Comparison of ENCODE assay signal across 37 cellular contexts in genomic region chr2:130318906-130319305, GRCh38.
"Had no signal": no experiment of that assay in that cellular context is flagged by ENCODE, and none has a peak within 500 bp of the region (broad histone marks: within the 10 kb centered on the region; RNA-seq: fewer than 3 reads in every experiment).

No MANE protein-coding gene starts in this region.

- H3K4me3 Mint-ChIP-seq: activated B cell treated with CpG ODN at 0.5 μM for 24 hours; activated CD4-positive, alpha-beta memory T cell treated with anti-CD3 and anti-CD28 coated beads for 36 hours; activated CD4-positive, alpha-beta T cell treated with anti-CD3 and anti-CD28 coated beads, Interleukin-2, amount 10 ng/mL, durations not matched to agents 7 days and 5 days; activated CD8-positive, alpha-beta T cell treated with anti-CD3 and anti-CD28 coated beads for 36 hours; activated naive CD4-positive, alpha-beta T cell treated with anti-CD3 and anti-CD28 coated beads for 36 hours; activated naive CD8-positive, alpha-beta T cell treated with anti-CD3 and anti-CD28 coated beads for 36 hours; activated T-cell treated with anti-CD3 and anti-CD28 coated beads, Interleukin-2, amount 50 U/mL, for 4 hours; activated T-cell treated with anti-CD3 and anti-CD28 coated beads, Interleukin-2, amount 50 U/mL, for 72 hours; activated T-helper 1 cell treated with anti-CD3 and anti-CD28 coated beads, Interleukin-12 subunit alpha, Interleukin-12 subunit beta, Interleukin-2, Interleukin-4 antibody, amounts not matched to agents 30 ng/mL and 10 ng/mL and 1 ng/mL, durations not matched to agents 14 hours and 24 hours and 36 hours; activated T-helper 17 cell treated with anti-CD3 and anti-CD28 coated beads, Interleukin-2, amount 50 U/mL, for 72 hours; central memory CD8-positive, alpha-beta T cell; T-helper 1 cell treated with Interleukin-12 subunit alpha and Interleukin-12 subunit beta and Interleukin-4 antibody, amounts not matched to agents 30 μg/mL and 1 μg/mL, for 36 hours; T-helper 2 cell treated with Interferon-gamma antibody and Interleukin-4, amounts not matched to agents 5 μg/mL and 100 μg/mL, for 36 hours had no signal

- H3K4me1 ChIP-seq: adrenal gland, body of pancreas, breast epithelium had no signal

- H3K27ac ChIP-seq: adrenal gland, body of pancreas, brain microvascular endothelial cell, breast epithelium, VCaP had no signal

- H3K27ac Mint-ChIP-seq: activated B cell treated with CpG ODN at 0.5 μM for 24 hours; activated CD4-positive, alpha-beta memory T cell treated with anti-CD3 and anti-CD28 coated beads for 36 hours; activated CD4-positive, alpha-beta T cell treated with anti-CD3 and anti-CD28 coated beads, Interleukin-2, amount 10 ng/mL, durations not matched to agents 7 days and 5 days; activated CD8-positive, alpha-beta T cell treated with anti-CD3 and anti-CD28 coated beads for 36 hours; activated naive CD4-positive, alpha-beta T cell treated with anti-CD3 and anti-CD28 coated beads for 36 hours; activated naive CD8-positive, alpha-beta T cell treated with anti-CD3 and anti-CD28 coated beads for 36 hours; activated T-cell treated with anti-CD3 and anti-CD28 coated beads, Interleukin-2, amount 50 U/mL, for 72 hours; activated T-helper 1 cell treated with anti-CD3 and anti-CD28 coated beads, Interleukin-12 subunit alpha, Interleukin-12 subunit beta, Interleukin-2, Interleukin-4 antibody, amounts not matched to agents 30 ng/mL and 10 ng/mL and 1 ng/mL, durations not matched to agents 14 hours and 24 hours and 36 hours; activated T-helper 17 cell treated with anti-CD3 and anti-CD28 coated beads, Interleukin-2, amount 50 U/mL, for 72 hours; T-helper 1 cell treated with Interleukin-12 subunit alpha and Interleukin-12 subunit beta and Interleukin-4 antibody, amounts not matched to agents 30 μg/mL and 1 μg/mL, for 36 hours; T-helper 2 cell treated with Interferon-gamma antibody and Interleukin-4, amounts not matched to agents 5 μg/mL and 100 μg/mL, for 36 hours had no signal

- H3K36me3 ChIP-seq: adrenal gland, brain microvascular endothelial cell, breast epithelium had no signal

- H3K9me3 ChIP-seq: adrenal gland, body of pancreas, breast epithelium had no signal

- DNase-seq: activated B cell treated with CpG ODN at 0.5 μM for 24 hours; activated CD4-positive, alpha-beta memory T cell treated with anti-CD3 and anti-CD28 coated beads for 36 hours; activated CD4-positive, alpha-beta T cell treated with anti-CD3 and anti-CD28 coated beads for 4 hours; activated CD4-positive, alpha-beta T cell treated with anti-CD3 and anti-CD28 coated beads, Interleukin-2, amount 10 ng/mL, durations not matched to agents 7 days and 5 days; activated CD4-positive, CD25-positive, alpha-beta regulatory T cell treated with anti-CD3 and anti-CD28 coated beads, Interleukin-2, amount 50 U/mL, for 72 hours; activated CD8-positive, alpha-beta memory T cell treated with anti-CD3 and anti-CD28 coated beads, Interleukin-2, amount 50 U/mL, for 4 hours; activated CD8-positive, alpha-beta T cell treated with anti-CD3 and anti-CD28 coated beads for 36 hours; activated effector memory CD4-positive, alpha-beta T cell treated with anti-CD3 and anti-CD28 coated beads, Interleukin-2, amount 50 U/mL, for 16 hours; activated gamma-delta T cell treated with Interleukin-2 at 50 U/mL for 16 hours; activated naive CD4-positive, alpha-beta T cell; activated naive CD4-positive, alpha-beta T cell treated with anti-CD3 and anti-CD28 coated beads for 36 hours; activated naive CD4-positive, alpha-beta T cell treated with anti-CD3 and anti-CD28 coated beads, Interleukin-2, amount 50 U/mL, for 16 hours; activated naive CD8-positive, alpha-beta T cell treated with anti-CD3 and anti-CD28 coated beads for 36 hours; activated T-cell treated with anti-CD3 and anti-CD28 coated beads for 4 hours; activated T-cell treated with anti-CD3 and anti-CD28 coated beads, Interleukin-2, amount 50 U/mL, for 1 hour; activated T-cell treated with anti-CD3 and anti-CD28 coated beads, Interleukin-2, amount 50 U/mL, for 4 hours; activated T-cell treated with anti-CD3 and anti-CD28 coated beads, Interleukin-2, amount 50 U/mL, for 72 hours; adrenal gland; amniotic stem cell; aorta; body of pancreas; brain microvascular endothelial cell; caudate nucleus; cerebellar nuclear complex; T-helper 1 cell; T-helper 2 cell; T-helper 9 cell had no signal

- H3K9me3 Mint-ChIP-seq: activated B cell treated with CpG ODN at 0.5 μM for 24 hours; activated CD4-positive, alpha-beta memory T cell treated with anti-CD3 and anti-CD28 coated beads for 36 hours; activated CD4-positive, alpha-beta T cell treated with anti-CD3 and anti-CD28 coated beads, Interleukin-2, amount 10 ng/mL, durations not matched to agents 7 days and 5 days; activated CD8-positive, alpha-beta T cell treated with anti-CD3 and anti-CD28 coated beads for 36 hours; activated naive CD4-positive, alpha-beta T cell treated with anti-CD3 and anti-CD28 coated beads for 36 hours; activated naive CD4-positive, alpha-beta T cell treated with anti-CD3 and anti-CD28 coated beads, Interleukin-2, amount 50 U/mL, for 72 hours; activated naive CD8-positive, alpha-beta T cell treated with anti-CD3 and anti-CD28 coated beads for 36 hours; activated T-cell treated with anti-CD3 and anti-CD28 coated beads, Interleukin-2, amount 50 U/mL, for 4 hours; activated T-cell treated with anti-CD3 and anti-CD28 coated beads, Interleukin-2, amount 50 U/mL, for 72 hours; activated T-helper 1 cell treated with anti-CD3 and anti-CD28 coated beads, Interleukin-12 subunit alpha, Interleukin-12 subunit beta, Interleukin-2, Interleukin-4 antibody, amounts not matched to agents 30 ng/mL and 10 ng/mL and 1 ng/mL, durations not matched to agents 14 hours and 24 hours and 36 hours; activated T-helper 17 cell treated with anti-CD3 and anti-CD28 coated beads, Interleukin-2, amount 50 U/mL, for 72 hours; central memory CD8-positive, alpha-beta T cell; T-helper 1 cell treated with Interleukin-12 subunit alpha and Interleukin-12 subunit beta and Interleukin-4 antibody, amounts not matched to agents 30 μg/mL and 1 μg/mL, for 36 hours; T-helper 2 cell treated with Interferon-gamma antibody and Interleukin-4, amounts not matched to agents 5 μg/mL and 100 μg/mL, for 36 hours had no signal

- FAIRE-seq: astrocyte, TTC549 had no signal

- H3K4me1 Mint-ChIP-seq: activated B cell treated with CpG ODN at 0.5 μM for 24 hours; activated CD4-positive, alpha-beta T cell treated with anti-CD3 and anti-CD28 coated beads, Interleukin-2, amount 10 ng/mL, durations not matched to agents 7 days and 5 days; activated naive CD8-positive, alpha-beta T cell treated with anti-CD3 and anti-CD28 coated beads for 36 hours; activated T-helper 17 cell treated with anti-CD3 and anti-CD28 coated beads, Interleukin-2, amount 50 U/mL, for 72 hours; central memory CD8-positive, alpha-beta T cell had no signal

- H3K4me3 ChIP-seq: adrenal gland, body of pancreas, breast epithelium had no signal

- H3K36me3 Mint-ChIP-seq: activated CD4-positive, alpha-beta memory T cell treated with anti-CD3 and anti-CD28 coated beads for 36 hours; activated naive CD4-positive, alpha-beta T cell treated with anti-CD3 and anti-CD28 coated beads, Interleukin-2, amount 50 U/mL, for 72 hours; activated naive CD8-positive, alpha-beta T cell treated with anti-CD3 and anti-CD28 coated beads for 36 hours had no signal

- H3K27me3 ChIP-seq: body of pancreas, brain microvascular endothelial cell, breast epithelium had no signal
